In genomic region chr20:44649976-44650375, GRCh38 we compare ENCODE assay signal across 13 cellular contexts. TPM values are rescaled to one million over a fixed set of nuclear protein-coding genes. Genes with fewer than 3 reads are reported as not detected.
DNase-seq lines count a peak whose midpoint lies in the region; ATAC-seq and TF ChIP-seq lines count a peak whose summit lies in the region.
"Had no signal": no experiment of that assay in that cellular context is flagged by ENCODE, and none has a peak within 500 bp of the region (broad histone marks: within the 10 kb centered on the region; RNA-seq: fewer than 3 reads in every experiment).

No MANE protein-coding gene starts in this region.

- no peaks in the 10 kb centered on the region for H3K27me3 ChIP-seq in heart left ventricle
- no peaks in the 10 kb centered on the region for H3K27me3 ChIP-seq in Panc1 (ENCODE audit: control insufficient read depth, insufficient read depth, low read length)
- H3K27me3 ChIP-seq in stomach, result no peaks in the 10 kb centered on the region

- DNase-seq in heart left ventricle (peak in 1 of 5 donors; percentile 31), Right ventricle myocardium inferior (ENCODE audit: missing footprints) (no peak), Panc1 (ENCODE audit: low read depth, low spot score) (no peak), endothelial cell (ENCODE audit: low spot score) (no peak), stomach (no peak), NCI-H2227 treated with DMSO at 0.1 percent for 48 hours (lab: John Stamatoyannopoulos, UW) (no peak), NCI-H526 treated with DMSO at 0.1 percent for 48 hours (lab: John Stamatoyannopoulos, UW) (no peak)
- DNase-seq in central memory CD4-positive, alpha-beta T cell, result no peak
- DNase-seq: activated CD4-positive, alpha-beta T cell treated with anti-CD3 and anti-CD28 coated beads, Interleukin-2, amount 50 U/mL, for 1 hour; effector CD8-positive, alpha-beta T cell; NCI-H774; occipital lobe; SK-N-SH had no signal

- H3K4me1 Mint-ChIP-seq in endothelial cell (ENCODE audit: unreplicated experiment), result peaks cover 43% of the 10 kb centered on the region

- BruUV-seq in Panc1 (replicated peaks; lab: Mats Ljungman, UMichigan), result no TSS peak

- peaks cover 4% of the 10 kb centered on the region for H3K36me3 Mint-ChIP-seq in endothelial cell (ENCODE audit: low read depth, unreplicated experiment)

- H3K4me3 ChIP-seq in heart left ventricle, result peak overlapping the region in 9 of 12 donors; percentile 69 to 91 (median 78)
- H3K4me3 ChIP-seq in Panc1 (ENCODE audit: low read depth in 2 of 2, low read length in 2 of 2), result peak overlapping the region; percentile 72 to 84
- peak overlapping the region; percentile 68 to 88 (median 84) for H3K4me3 ChIP-seq in stomach

- no peak for TF ChIP-seq POLR2A in heart left ventricle (IDR thresholded peaks at IDR 0.05)
- no peak for TF ChIP-seq POLR2A in stomach (IDR thresholded peaks at IDR 0.05)

- H3K4me1 ChIP-seq in heart left ventricle (peaks cover 0 to 70% (median 28%) of the 10 kb centered on the region in 12 donors), Panc1 (ENCODE audit: control insufficient read depth, insufficient read depth, low read length) (peaks cover 25% of the 10 kb centered on the region), stomach (peaks cover 48 to 72% (median 64%) of the 10 kb centered on the region in 4 donors)

- peaks cover 12% of the 10 kb centered on the region for H3K27me3 Mint-ChIP-seq in endothelial cell (ENCODE audit: unreplicated experiment)

- 81 to 94% (median 89%) methylated on average over 6 of the region's 6 CpGs for WGBS in heart left ventricle, 4 donors
- 39 to 74% (median 55%) methylated on average over 6 of the region's 6 CpGs for WGBS in stomach, 5 donors

- H3K4me3 Mint-ChIP-seq in endothelial cell (ENCODE audit: unreplicated experiment), result peak overlapping the region; percentile 82

- CTCF ChIA-PET in Panc1 (lab: Charles Lee), result no interaction called here

- intact Hi-C loops in heart left ventricle (cut with DNase I), result loop anchor here in 2 of 10 donors (5.0 kb wide), 2 partner anchors 33 to 38 kb away; no protein-coding TSS in a partner anchor
- intact Hi-C loops in Right ventricle myocardium inferior (cut with DNase I), result loop anchor here (5.0 kb wide), 1 partner anchor 33 kb away; no protein-coding TSS in a partner anchor
- intact Hi-C loops in Panc1 (cut with micrococcal nuclease; ENCODE audit: unreplicated experiment), result no loop called here
- intact Hi-C loops in stomach (cut with DNase I; ENCODE audit: low total_unique reads), result no loop called here

- no peaks in the 10 kb centered on the region for H3K9me3 Mint-ChIP-seq in endothelial cell (ENCODE audit: unreplicated experiment)

- H3K27ac Mint-ChIP-seq in endothelial cell (ENCODE audit: unreplicated experiment), result no peak overlapping the region

- TF ChIP-seq EP300 in stomach (IDR thresholded peaks at IDR 0.05), result no peak

- ATAC-seq in heart left ventricle, result no peak
- no peak for ATAC-seq in Right ventricle myocardium inferior
- no peak for ATAC-seq in Panc1

- no peaks in the 10 kb centered on the region for H3K9me3 ChIP-seq in heart left ventricle
- no peaks in the 10 kb centered on the region for H3K9me3 ChIP-seq in Panc1 (ENCODE audit: control insufficient read depth, insufficient read depth, low read depth, low read length)
- H3K9me3 ChIP-seq in stomach, result no peaks in the 10 kb centered on the region
- H3K9me3 ChIP-seq: SK-N-SH had no signal

- POLR2A ChIA-PET in Panc1 (lab: Charles Lee), result no interaction called here

- H3K27ac ChIP-seq in heart left ventricle (peak overlapping the region in 3 of 12 donors; percentile 24 to 95 (median 88)), Panc1 (ENCODE audit: low read length) (no peak overlapping the region), stomach (peak overlapping the region in 4 of 5 donors; percentile 65 to 92 (median 90))

- TF ChIP-seq CTCF in heart left ventricle (IDR thresholded peaks at IDR 0.05) (no peak), Panc1 (IDR thresholded peaks at IDR 0.05) (no peak), endothelial cell (IDR thresholded peaks at IDR 0.05; ENCODE audit: unreplicated experiment) (no peak), stomach (IDR thresholded peaks at IDR 0.05) (no peak)

- in situ Hi-C loops in Panc1 (cut with HindIII; ENCODE audit: low pct_unique_long_range_greater_than_20kb, low sequenced_read_pairs), result no loop called here

- H3K36me3 ChIP-seq in heart left ventricle, result peaks cover 0 to 5% (median 0%) of the 10 kb centered on the region in 9 donors
- H3K36me3 ChIP-seq in Panc1 (ENCODE audit: control insufficient read depth, insufficient read depth, low read length), result no peaks in the 10 kb centered on the region; the same call in 1 of the 2 replicates
- no peaks in the 10 kb centered on the region for H3K36me3 ChIP-seq in stomach

RNA-seq across cellular contexts. Expression of gene ADA, which starts 1.5 kb away (rescaled TPM):
- 10 to 100 TPM in 2 of 9 donors, 1 to 10 TPM in 7; 2.5 to 11.5 (median 6.0) TPM for total RNA-seq in heart left ventricle
- 10 to 100 TPM in 1 of 2 donors, 1 to 10 TPM in 1; 6.4 to 10.9 TPM for polyA plus RNA-seq in heart left ventricle
- 10.7 TPM for total RNA-seq in Right ventricle myocardium inferior
- 53.8 TPM for total RNA-seq in Panc1 (2021; ENCODE audit: unreplicated experiment)
- polyA plus RNA-seq in Panc1 (2012; ENCODE audit: insufficient read length), result 65.5 TPM
- total RNA-seq in endothelial cell (ENCODE audit: unreplicated experiment), result 137 TPM
- total RNA-seq in stomach, result 100 to 1,000 TPM in 1 of 5 donors, 10 to 100 TPM in 3, 1 to 10 TPM in 1; 2.3 to 165 (median 22.3) TPM
- polyA plus RNA-seq in stomach, result 10 to 100 TPM; 27.9 to 81.0 (median 53.1) TPM
